13 cellular contexts compared by ENCODE assay signal in the genomic region with DNA sequence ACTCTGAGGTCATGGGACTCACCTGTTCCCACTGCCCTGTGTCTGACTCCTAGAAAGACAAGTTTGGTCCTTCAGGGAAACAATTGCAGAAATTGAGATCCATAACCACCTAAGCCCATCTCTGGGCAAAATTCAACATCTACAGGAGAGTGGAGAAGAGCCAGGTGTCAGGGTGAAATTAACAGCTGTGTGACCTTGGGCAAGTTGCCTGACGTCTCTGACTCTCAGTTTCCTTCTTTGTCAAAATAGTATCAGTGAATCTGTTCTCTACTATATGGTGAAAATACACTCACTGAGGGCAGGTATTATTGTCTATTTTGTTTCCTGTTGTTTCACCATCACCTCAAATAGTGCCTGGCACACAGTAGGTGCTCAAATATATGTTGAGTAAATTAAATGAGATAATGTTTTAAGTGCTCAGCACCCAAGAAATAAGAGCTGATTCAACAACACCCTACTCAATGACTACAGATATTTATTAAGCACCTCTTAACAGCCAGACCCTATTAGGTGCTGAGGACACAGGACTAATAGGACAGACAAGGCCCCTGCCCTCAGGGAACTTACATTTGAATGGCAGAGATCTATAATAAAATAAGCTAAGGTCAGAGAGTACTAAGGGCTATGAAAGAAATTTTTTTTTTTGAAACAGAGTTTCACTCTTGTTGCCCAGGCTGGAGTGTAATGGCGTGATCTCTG. TPM values are rescaled to one million over a fixed set of nuclear protein-coding genes. Genes with fewer than 3 reads are reported as not detected.
DNase-seq lines count a peak whose midpoint lies in the region; ATAC-seq, FAIRE-seq and TF ChIP-seq lines count a peak whose summit lies in the region.
"Had no signal": no experiment of that assay in that cellular context is flagged by ENCODE, and none has a peak within 500 bp of the region (broad histone marks: within the 10 kb centered on the region; RNA-seq: fewer than 3 reads in every experiment).

No MANE protein-coding gene starts in this region.

- H3K4me2 ChIP-seq in fibroblast of lung (ENCODE audit: extremely low read depth, insufficient read depth, low read length) = no peak overlapping the region

- no peaks in the 10 kb centered on the region for H3K27me3 ChIP-seq in heart left ventricle
- H3K27me3 ChIP-seq in fibroblast of lung (ENCODE audit: control insufficient read depth, insufficient read depth, low read length) = no peaks in the 10 kb centered on the region
- H3K27me3 ChIP-seq in ovary = no peaks in the 10 kb centered on the region

- no peaks in the 10 kb centered on the region for H4K20me1 ChIP-seq in fibroblast of lung (ENCODE audit: control insufficient read depth, extremely low read depth, insufficient read depth, low read length)

- H3K36me3 ChIP-seq in heart left ventricle (no peaks in the 10 kb centered on the region), fibroblast of lung (ENCODE audit: control insufficient read depth, insufficient read depth, low read length) (no peaks in the 10 kb centered on the region), ovary (no peaks in the 10 kb centered on the region), urinary bladder (ENCODE audit: insufficient read depth) (no peaks in the 10 kb centered on the region)

- intact Hi-C loops in heart left ventricle (cut with DNase I) = loop anchor here in 6 of 10 donors (5.0 to 10.0 kb wide), 7 partner anchors 65 to 215 kb away; a partner anchor contains a TSS
- intact Hi-C loops in left ventricle myocardium superior (cut with micrococcal nuclease) = no loop called here
- intact Hi-C loops in ovary (cut with DNase I) = loop anchor here in 2 of 4 donors (10.0 kb wide), 2 partner anchors 115 to 175 kb away; a partner anchor contains a TSS

- H3K79me2 ChIP-seq in fibroblast of lung (ENCODE audit: control insufficient read depth, insufficient read depth, low read length) = no peaks in the 10 kb centered on the region

- TF ChIP-seq POLR2A in heart left ventricle (IDR thresholded peaks at IDR 0.05) (no peak), ovary (IDR thresholded peaks at IDR 0.05) (no peak)

- H3K27ac ChIP-seq in heart left ventricle (peak overlapping the region; percentile 71 to 91 (median 80)), fibroblast of lung (ENCODE audit: insufficient read depth, low read length) (peak overlapping the region; percentile 90), ovary (peak overlapping the region; percentile 81 to 84), urinary bladder (ENCODE audit: low read depth) (peak overlapping the region; percentile 43)

- 63 to 70% (median 64%) methylated on average over 2 of the region's 2 CpGs for WGBS in heart left ventricle, 4 donors
- 61 to 68% (median 62%) methylated on average over 2 of the region's 2 CpGs for WGBS in ovary, 3 donors
- 64% methylated on average over 2 of the region's 2 CpGs for WGBS in urinary bladder

- no peak for FAIRE-seq in urothelium cell line (lab: Jason Lieb, UNC)
- FAIRE-seq: colon, GM19239 had no signal

- H3K9me3 ChIP-seq in heart left ventricle (no peaks in the 10 kb centered on the region), fibroblast of lung (ENCODE audit: control insufficient read depth, insufficient read depth, low read depth, low read length) (no peaks in the 10 kb centered on the region), ovary (no peaks in the 10 kb centered on the region)

- no peak for DNase-seq in heart left ventricle
- DNase-seq in left ventricle myocardium superior = no peak
- no peak for DNase-seq in fibroblast of lung (ENCODE audit: low read depth in 2 of 2)
- DNase-seq in ovary = no peak
- no peak for DNase-seq in NCI-H1436 treated with DMSO at 0.1 percent for 48 hours (lab: John Stamatoyannopoulos, UW)
- DNase-seq in urothelium cell line (ENCODE audit: low spot score) = no peak
- DNase-seq in activated CD4-positive, CD25-positive, alpha-beta regulatory T cell (lab: John Stamatoyannopoulos, UW) = no peak
- DNase-seq: activated naive CD4-positive, alpha-beta T cell treated with anti-CD3 and anti-CD28 coated beads, Interleukin-2, amount 50 U/mL, for 16 hours; DMS153; NCI-H1092 had no signal

- ATAC-seq in heart left ventricle = no peak
- ATAC-seq in left ventricle myocardium superior = no peak

- peaks cover 0 to 39% (median 24%) of the 10 kb centered on the region in 12 donors for H3K4me1 ChIP-seq in heart left ventricle
- H3K4me1 ChIP-seq in fibroblast of lung (ENCODE audit: control insufficient read depth, extremely low read depth, insufficient read depth, low read length) = peaks cover 21% of the 10 kb centered on the region
- peaks cover 21% of the 10 kb centered on the region for H3K4me1 ChIP-seq in ovary (ENCODE audit: insufficient read depth)
- H3K4me1 ChIP-seq in urinary bladder (ENCODE audit: insufficient read depth) = no peaks in the 10 kb centered on the region

- no peak for TF ChIP-seq CTCF in heart left ventricle (IDR thresholded peaks at IDR 0.05)
- no peak for TF ChIP-seq CTCF in fibroblast of lung (conservative IDR thresholded peaks at IDR 0.05 in 1 of 2, IDR thresholded peaks at IDR 0.05 in 1 of 2; ENCODE audit: low read depth in 1 of 2, low read length in 2 of 2)
- TF ChIP-seq CTCF in ovary (IDR thresholded peaks at IDR 0.05) = no peak

- H3K4me3 ChIP-seq in heart left ventricle (no peak overlapping the region), fibroblast of lung (replicated peaks in 1 of 4; ENCODE audit: control extremely low read depth in 1 of 4, insufficient read depth in 1 of 4, low read depth in 3 of 4, low read length in 4 of 4) (peak overlapping the region in 2 of 4 experiments; percentile 22 to 38), ovary (no peak overlapping the region), urinary bladder (ENCODE audit: low read depth, low read length) (no peak overlapping the region)

- H3K9ac ChIP-seq in fibroblast of lung (ENCODE audit: insufficient read depth, low read length) = peak overlapping the region; percentile 55

- TF ChIP-seq EP300 in ovary (IDR thresholded peaks at IDR 0.05) = no peak

- H2AFZ ChIP-seq in fibroblast of lung (ENCODE audit: low read length) = no peak overlapping the region

RNA-seq across cellular contexts. Expression of a gene that starts 14.2 kb away (rescaled TPM):
- total RNA-seq in heart left ventricle (1 to 10 TPM; 6.1 to 9.8 (median 8.9) TPM), left ventricle myocardium superior (9.4 TPM), fibroblast of lung (23.6 and 33.1 TPM in 2 replicates), ovary (10 to 100 TPM; 15.5 to 22.3 (median 18.4) TPM), urinary bladder (54.0 TPM)
- polyA plus RNA-seq in heart left ventricle (1 to 10 TPM; 4.3 to 6.7 TPM), fibroblast of lung (13.1 and 17.7 TPM in 2 replicates), ovary (10 to 100 TPM; 10.4 to 12.1 TPM), urinary bladder (13.2 TPM)
- polyA plus RNA-seq in fibroblast of lung (2012) = 8.8 and 11.7 TPM in 2 replicates
- 0.33 and 0.59 TPM in 2 replicates for polyA minus RNA-seq in fibroblast of lung (ENCODE audit: low replicate concordance)
